9 cellular contexts compared by ENCODE assay signal in genomic region chr1:152189657-152190442, GRCh38. TPM values are rescaled to one million over a fixed set of nuclear protein-coding genes. Genes with fewer than 3 reads are reported as not detected.
DNase-seq lines count a peak whose midpoint lies in the region; ATAC-seq and TF ChIP-seq lines count a peak whose summit lies in the region.
"Had no signal": no experiment of that assay in that cellular context is flagged by ENCODE, and none has a peak within 500 bp of the region (broad histone marks: within the 10 kb centered on the region; RNA-seq: fewer than 3 reads in every experiment).

No MANE protein-coding gene starts in this region.

- peak overlapping the region; percentile 75 for H3K9ac ChIP-seq in adipocyte (ENCODE audit: low read length)

- H3K9me3 ChIP-seq in adipocyte (ENCODE audit: control insufficient read depth, low read length): no peaks in the 10 kb centered on the region
- H3K9me3 ChIP-seq in right cardiac atrium (ENCODE audit: control insufficient read depth, low read length): no peaks in the 10 kb centered on the region
- no peaks in the 10 kb centered on the region for H3K9me3 ChIP-seq in gastrocnemius medialis

- H3K4me1 ChIP-seq in adipocyte (ENCODE audit: control insufficient read depth, insufficient read depth, low read length) (peaks cover 17% of the 10 kb centered on the region), right cardiac atrium (ENCODE audit: control insufficient read depth, insufficient read depth, low read length) (no peaks in the 10 kb centered on the region), gastrocnemius medialis (no peaks in the 10 kb centered on the region)

- intact Hi-C loops in right cardiac atrium (cut with DNase I): loop anchor here (2.0 to 5.0 kb wide), 5 partner anchors 48 to 267 kb away; no protein-coding TSS in a partner anchor
- intact Hi-C loops in gastrocnemius medialis (cut with DNase I; ENCODE audit: low total_unique reads): loop anchor here (2.0 kb wide), 2 partner anchors 251 to 269 kb away; no protein-coding TSS in a partner anchor

- H3K4me3 ChIP-seq in adipocyte (ENCODE audit: low read length) (peak overlapping the region; percentile 80), right cardiac atrium (ENCODE audit: low read length) (peak overlapping the region; percentile 56), gastrocnemius medialis (peak overlapping the region; percentile 50 to 59 (median 56))

- peak; percentile 73 to 77 for ATAC-seq in right cardiac atrium
- peak in 1 of 2 donors; percentile 16 for ATAC-seq in gastrocnemius medialis
- no peak for ATAC-seq in GM18907 (IDR thresholded peaks at IDR 0.05; ENCODE audit: unreplicated experiment)

- DNase-seq in GF-D8 (lab: John Stamatoyannopoulos, UW): peak; percentile 6
- DNase-seq in Kasumi-1 (lab: John Stamatoyannopoulos, UW): peak; percentile 81 to 87
- DNase-seq in T follicular helper cell (ENCODE audit: low read depth): peak; percentile 44
- peak; percentile 65 for DNase-seq in adipocyte (ENCODE audit: low read depth)
- peak; percentile 65 to 85 (median 75) for DNase-seq in right cardiac atrium
- DNase-seq in gastrocnemius medialis: no peak
- no peak for DNase-seq in OCI-M2 (lab: John Stamatoyannopoulos, UW; ENCODE audit: unreplicated experiment)

- in situ Hi-C loops in gastrocnemius medialis (cut with MboI; ENCODE audit: low sequenced_read_pairs in 4 of 4): loop anchor here (5.0 to 25.0 kb wide), 4 partner anchors 135 to 272 kb away; no protein-coding TSS in a partner anchor

- H3K36me3 ChIP-seq in adipocyte (ENCODE audit: control insufficient read depth, insufficient read depth, low read length, severe bottlenecking) (no peaks in the 10 kb centered on the region), gastrocnemius medialis (no peaks in the 10 kb centered on the region)

- no peak for TF ChIP-seq POLR2A in gastrocnemius medialis (IDR thresholded peaks at IDR 0.05)

- WGBS in right cardiac atrium: 24% methylated on average over 9 of the region's 9 CpGs

- H3K27me3 ChIP-seq in adipocyte (replicated peaks; ENCODE audit: control insufficient read depth, insufficient read depth, low read length) (no peaks in the 10 kb centered on the region), right cardiac atrium (ENCODE audit: control insufficient read depth, insufficient read depth) (no peaks in the 10 kb centered on the region), gastrocnemius medialis (peaks cover 0 to 13% (median 6%) of the 10 kb centered on the region in 3 donors)

- peak; percentile 17 to 57 (median 38) for TF ChIP-seq CTCF in gastrocnemius medialis (IDR thresholded peaks at IDR 0.05 in 4 of 5, conservative IDR thresholded peaks at IDR 0.05 in 1 of 5)

- no peak overlapping the region for H3K27ac ChIP-seq in right cardiac atrium (ENCODE audit: low read length)
- no peak overlapping the region for H3K27ac ChIP-seq in gastrocnemius medialis

RNA-seq across cellular contexts. Expression of gene RPTN, which starts 30.8 kb away (rescaled TPM):
- not detected for total RNA-seq in right cardiac atrium
- not detected for polyA plus RNA-seq in right cardiac atrium
- total RNA-seq in gastrocnemius medialis: not detected
- polyA plus RNA-seq: neural cell had no signal

RNA-seq across cellular contexts. Expression of gene HRNR, which starts 34.1 kb away (rescaled TPM):
- total RNA-seq in right cardiac atrium (not detected), gastrocnemius medialis (not detected)
- 0.02 TPM for polyA plus RNA-seq in right cardiac atrium
- polyA plus RNA-seq: neural cell had no signal

Comparison
In these comparisons a context has a peak if more than half of its experiments do, and no peak if none do; other contexts are left out.
1. DNase-seq: peak in GF-D8 (single experiment), Kasumi-1 (2 of 2), T follicular helper cell (single experiment), adipocyte (single experiment) and right cardiac atrium (3 of 3); none in gastrocnemius medialis (0 of 2) and OCI-M2 (single experiment).
2. Peak in every context shown above with its lines, with median percentiles within 50 percentile points of each other: H3K4me3 ChIP-seq.